ENCODE assay signal across 19 cellular contexts in the genomic region with DNA sequence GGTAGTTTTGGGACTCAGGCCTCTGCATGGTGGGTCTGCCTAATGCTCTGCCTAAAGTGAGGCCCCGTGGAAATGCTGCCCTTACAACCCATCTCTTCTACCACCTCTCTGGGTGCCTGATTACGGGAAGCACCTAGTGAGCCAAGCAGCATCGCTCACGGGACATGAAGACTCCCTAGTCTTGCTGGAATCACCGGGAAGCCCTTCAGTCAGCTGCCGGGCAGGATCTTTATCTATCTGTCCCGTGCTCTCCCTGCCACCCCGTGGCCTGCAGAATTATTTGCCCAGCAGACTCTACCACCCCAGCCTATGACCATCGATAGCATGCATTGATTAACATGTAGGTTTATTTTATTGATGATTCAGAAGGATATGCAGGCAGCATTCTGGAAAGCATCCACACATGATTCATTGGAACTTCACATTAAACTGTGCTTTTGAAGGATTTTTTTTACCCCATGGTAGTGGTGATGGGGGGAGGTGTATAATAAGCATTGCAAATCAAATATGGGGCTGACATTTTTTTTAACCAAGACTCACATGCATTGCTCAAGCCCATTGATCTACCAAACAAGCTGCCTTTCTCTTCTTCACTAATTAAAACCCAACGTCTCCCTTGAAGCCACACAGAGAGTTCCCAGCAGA.
"Had no signal": no experiment of that assay in that cellular context is flagged by ENCODE, and none has a peak within 500 bp of the region (broad histone marks: within the 10 kb centered on the region; RNA-seq: fewer than 3 reads in every experiment).

No MANE protein-coding gene starts in this region.

- H3K4me3 Mint-ChIP-seq: activated naive CD4-positive, alpha-beta T cell treated with anti-CD3 and anti-CD28 coated beads, Interleukin-2, amount 10 ng/mL, durations not matched to agents 7 days and 5 days; activated T-helper 17 cell treated with anti-CD3 and anti-CD28 coated beads, Interleukin-2, amount 50 U/mL, for 72 hours; stimulated activated naive CD8-positive, alpha-beta T cell treated with anti-CD3 and anti-CD28 coated beads, Interleukin-15, Interleukin-2, amounts not matched to agents 100 ng/mL and 50 ng/mL, for 24 hours; T-cell; type B pancreatic cell had no signal

- H3K9ac ChIP-seq: parathyroid adenoma had no signal

- DNase-seq: activated CD4-positive, alpha-beta T cell treated with anti-CD3 and anti-CD28 coated beads for 1 hour; activated CD4-positive, alpha-beta T cell treated with anti-CD3 and anti-CD28 coated beads, Interleukin-2, amount 50 U/mL, for 48 hours; activated naive CD4-positive, alpha-beta T cell treated with anti-CD3 and anti-CD28 coated beads, Interleukin-2, amount 10 ng/mL, durations not matched to agents 7 days and 5 days; caudate nucleus; colonic mucosa; glutamatergic neuron; hypothalamus; kidney; left lung; mammary epithelial cell; naive B cell; stimulated activated CD4-positive, alpha-beta T cell treated with anti-CD3 and anti-CD28 coated beads, Interleukin-4, amount 100 ng/mL, for 4 hours; stimulated activated CD8-positive, alpha-beta memory T cell treated with anti-CD3 and anti-CD28 coated beads, Interleukin-4, amount 100 ng/mL, for 48 hours; T-cell; T1000 had no signal

- H3K27ac Mint-ChIP-seq: activated naive CD4-positive, alpha-beta T cell treated with anti-CD3 and anti-CD28 coated beads, Interleukin-2, amount 10 ng/mL, durations not matched to agents 7 days and 5 days; activated T-helper 17 cell treated with anti-CD3 and anti-CD28 coated beads, Interleukin-2, amount 50 U/mL, for 72 hours; stimulated activated naive CD8-positive, alpha-beta T cell treated with anti-CD3 and anti-CD28 coated beads, Interleukin-15, Interleukin-2, amounts not matched to agents 100 ng/mL and 50 ng/mL, for 24 hours; T-cell; type B pancreatic cell had no signal

- H3K27me3 Mint-ChIP-seq: stimulated activated naive CD8-positive, alpha-beta T cell treated with anti-CD3 and anti-CD28 coated beads, Interleukin-15, Interleukin-2, amounts not matched to agents 100 ng/mL and 50 ng/mL, for 24 hours had no signal

- H3K36me3 Mint-ChIP-seq: activated naive CD4-positive, alpha-beta T cell treated with anti-CD3 and anti-CD28 coated beads, Interleukin-2, amount 10 ng/mL, durations not matched to agents 7 days and 5 days; naive B cell; T-cell; type B pancreatic cell had no signal

- H3K27ac ChIP-seq: colonic mucosa, left lung, parathyroid adenoma had no signal

- H3K79me2 ChIP-seq: parathyroid adenoma had no signal

- H3K4me3 ChIP-seq: colonic mucosa, left lung had no signal

- H3K4me1 ChIP-seq: colonic mucosa, left lung, parathyroid adenoma had no signal

- H3K27me3 ChIP-seq: colonic mucosa had no signal

- H3K36me3 ChIP-seq: colonic mucosa, left lung had no signal

- H3K9me3 ChIP-seq: colonic mucosa, left lung had no signal

- H3K9me3 Mint-ChIP-seq: activated naive CD4-positive, alpha-beta T cell treated with anti-CD3 and anti-CD28 coated beads, Interleukin-2, amount 10 ng/mL, durations not matched to agents 7 days and 5 days; activated T-helper 17 cell treated with anti-CD3 and anti-CD28 coated beads, Interleukin-2, amount 50 U/mL, for 72 hours; stimulated activated naive CD8-positive, alpha-beta T cell treated with anti-CD3 and anti-CD28 coated beads, Interleukin-15, Interleukin-2, amounts not matched to agents 100 ng/mL and 50 ng/mL, for 24 hours; T-cell; type B pancreatic cell had no signal

- ATAC-seq: activated T-helper 17 cell treated with anti-CD3 and anti-CD28 coated beads, Interleukin-2, amount 50 U/mL, for 72 hours; left lung; T-cell had no signal

- H2AFZ ChIP-seq: parathyroid adenoma had no signal
